In the genomic region with DNA sequence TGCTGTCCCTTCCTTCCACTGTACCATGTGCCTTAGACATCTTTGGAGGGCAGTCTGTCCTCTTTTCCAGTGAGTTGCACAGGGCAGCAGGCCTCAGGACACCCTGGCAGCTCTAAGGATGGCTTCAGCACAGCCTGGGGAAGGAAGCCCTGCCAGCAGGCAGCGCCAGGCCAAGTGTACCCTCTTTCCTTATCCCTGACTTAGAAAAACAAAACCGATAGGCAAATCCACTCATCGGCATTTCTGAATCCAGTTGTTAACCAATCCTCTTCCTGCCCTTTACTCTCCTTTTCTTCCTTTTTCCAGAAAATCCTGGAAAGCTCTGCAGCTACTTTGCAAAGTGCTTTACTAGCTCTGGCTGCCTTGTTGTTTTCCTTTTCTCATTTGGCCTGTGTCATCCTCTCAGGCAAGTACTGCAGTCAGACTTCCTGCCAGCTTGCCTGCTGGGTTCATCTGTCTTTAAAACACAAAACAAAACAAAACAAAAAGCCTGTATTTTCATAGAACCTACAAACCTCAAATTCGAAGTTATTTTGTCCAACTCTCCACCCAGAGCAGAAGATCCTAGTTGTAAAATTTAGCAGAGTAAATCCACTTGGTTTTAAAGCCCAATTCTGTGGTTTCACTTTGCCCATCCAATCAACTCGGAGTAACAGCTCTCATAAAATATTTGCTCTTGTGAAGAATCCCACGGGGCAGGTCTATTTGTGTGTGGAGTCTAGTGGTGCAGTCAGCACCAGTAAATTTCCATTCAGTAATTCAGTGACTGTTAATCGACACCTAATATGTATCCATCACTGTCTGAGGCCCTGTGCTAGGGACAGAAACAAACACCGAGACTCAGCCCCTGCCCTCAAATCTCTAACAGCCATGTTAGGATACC, we compare ENCODE assay signal across 1 cellular context.
A peak's percentile ranks its signal among the peaks of the same experiment; 100 is the strongest.
TF ChIP-seq lines count a peak whose summit lies in the region.

No MANE protein-coding gene starts in this region.

TF ChIP-seq in HepG2, 621 proteins besides CTCF, POLR2A, EP300 and RAD21 (continued from another document and continues in another):
- TF ChIP-seq HMGA1 (CRISPR knock-in tag; conservative IDR thresholded peaks at IDR 0.05): no peak
- peak; percentile 55; the same call in 1 of the 2 replicates for TF ChIP-seq ARNT2 (CRISPR knock-in tag; IDR thresholded peaks at IDR 0.05; ENCODE audit: low read depth)
- TF ChIP-seq MAZ (IDR thresholded peaks at IDR 0.05; ENCODE audit: borderline replicate concordance, low read depth, low read length): no peak
- no peak; the same call in 1 of the 2 replicates for TF ChIP-seq MAZ (CRISPR knock-in tag; IDR thresholded peaks at IDR 0.05; ENCODE audit: low read depth)
- no peak for TF ChIP-seq POGK (CRISPR knock-in tag; conservative IDR thresholded peaks at IDR 0.05)
- no peak for TF ChIP-seq ZNF235 (CRISPR knock-in tag; IDR thresholded peaks at IDR 0.05; ENCODE audit: borderline replicate concordance)
- no peak for TF ChIP-seq ZBTB42 (CRISPR knock-in tag; IDR thresholded peaks at IDR 0.05)
- no peak for TF ChIP-seq ZNF562 (CRISPR knock-in tag; IDR thresholded peaks at IDR 0.05; ENCODE audit: borderline replicate concordance)
- TF ChIP-seq, protein P1, sequence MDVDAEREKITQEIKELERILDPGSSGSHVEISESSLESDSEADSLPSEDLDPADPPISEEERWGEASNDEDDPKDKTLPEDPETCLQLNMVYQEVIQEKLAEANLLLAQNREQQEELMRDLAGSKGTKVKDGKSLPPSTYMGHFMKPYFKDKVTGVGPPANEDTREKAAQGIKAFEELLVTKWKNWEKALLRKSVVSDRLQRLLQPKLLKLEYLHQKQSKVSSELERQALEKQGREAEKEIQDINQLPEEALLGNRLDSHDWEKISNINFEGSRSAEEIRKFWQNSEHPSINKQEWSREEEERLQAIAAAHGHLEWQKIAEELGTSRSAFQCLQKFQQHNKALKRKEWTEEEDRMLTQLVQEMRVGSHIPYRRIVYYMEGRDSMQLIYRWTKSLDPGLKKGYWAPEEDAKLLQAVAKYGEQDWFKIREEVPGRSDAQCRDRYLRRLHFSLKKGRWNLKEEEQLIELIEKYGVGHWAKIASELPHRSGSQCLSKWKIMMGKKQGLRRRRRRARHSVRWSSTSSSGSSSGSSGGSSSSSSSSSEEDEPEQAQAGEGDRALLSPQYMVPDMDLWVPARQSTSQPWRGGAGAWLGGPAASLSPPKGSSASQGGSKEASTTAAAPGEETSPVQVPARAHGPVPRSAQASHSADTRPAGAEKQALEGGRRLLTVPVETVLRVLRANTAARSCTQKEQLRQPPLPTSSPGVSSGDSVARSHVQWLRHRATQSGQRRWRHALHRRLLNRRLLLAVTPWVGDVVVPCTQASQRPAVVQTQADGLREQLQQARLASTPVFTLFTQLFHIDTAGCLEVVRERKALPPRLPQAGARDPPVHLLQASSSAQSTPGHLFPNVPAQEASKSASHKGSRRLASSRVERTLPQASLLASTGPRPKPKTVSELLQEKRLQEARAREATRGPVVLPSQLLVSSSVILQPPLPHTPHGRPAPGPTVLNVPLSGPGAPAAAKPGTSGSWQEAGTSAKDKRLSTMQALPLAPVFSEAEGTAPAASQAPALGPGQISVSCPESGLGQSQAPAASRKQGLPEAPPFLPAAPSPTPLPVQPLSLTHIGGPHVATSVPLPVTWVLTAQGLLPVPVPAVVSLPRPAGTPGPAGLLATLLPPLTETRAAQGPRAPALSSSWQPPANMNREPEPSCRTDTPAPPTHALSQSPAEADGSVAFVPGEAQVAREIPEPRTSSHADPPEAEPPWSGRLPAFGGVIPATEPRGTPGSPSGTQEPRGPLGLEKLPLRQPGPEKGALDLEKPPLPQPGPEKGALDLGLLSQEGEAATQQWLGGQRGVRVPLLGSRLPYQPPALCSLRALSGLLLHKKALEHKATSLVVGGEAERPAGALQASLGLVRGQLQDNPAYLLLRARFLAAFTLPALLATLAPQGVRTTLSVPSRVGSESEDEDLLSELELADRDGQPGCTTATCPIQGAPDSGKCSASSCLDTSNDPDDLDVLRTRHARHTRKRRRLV (CRISPR knock-in tag; IDR thresholded peaks at IDR 0.05): 0 out of 2 replicates have a peak, but pooled peaks have one; percentile 35
- TF ChIP-seq YEATS4 (CRISPR knock-in tag; IDR thresholded peaks at IDR 0.05; ENCODE audit: borderline replicate concordance): peak; percentile 62
- TF ChIP-seq ZNF276 (CRISPR knock-in tag; IDR thresholded peaks at IDR 0.05; ENCODE audit: low read depth): no peak
- no peak for TF ChIP-seq LBX2 (CRISPR knock-in tag; IDR thresholded peaks at IDR 0.05; ENCODE audit: borderline replicate concordance)
- TF ChIP-seq HOXA9 (CRISPR knock-in tag; IDR thresholded peaks at IDR 0.05; ENCODE audit: borderline replicate concordance): no peak
- no peak for TF ChIP-seq HIVEP1 (CRISPR knock-in tag; IDR thresholded peaks at IDR 0.05)
- TF ChIP-seq NONO (IDR thresholded peaks at IDR 0.05): no peak
- 0 out of 2 replicates have a peak, but pooled peaks have one; percentile 39 for TF ChIP-seq NONO (CRISPR knock-in tag; conservative IDR thresholded peaks at IDR 0.05)
- TF ChIP-seq NR2F2 (IDR thresholded peaks at IDR 0.05; ENCODE audit: borderline replicate concordance, low read depth): 0 out of 2 replicates have a peak, but pooled peaks have one; percentile 15
- no peak for TF ChIP-seq MXI1 (IDR thresholded peaks at IDR 0.05; ENCODE audit: borderline replicate concordance, low read depth, low read length)
- TF ChIP-seq REPIN1 (CRISPR knock-in tag; IDR thresholded peaks at IDR 0.05; ENCODE audit: borderline replicate concordance, low read depth): no peak; the same call in none of the 2 replicates
- TF ChIP-seq, protein P2, sequence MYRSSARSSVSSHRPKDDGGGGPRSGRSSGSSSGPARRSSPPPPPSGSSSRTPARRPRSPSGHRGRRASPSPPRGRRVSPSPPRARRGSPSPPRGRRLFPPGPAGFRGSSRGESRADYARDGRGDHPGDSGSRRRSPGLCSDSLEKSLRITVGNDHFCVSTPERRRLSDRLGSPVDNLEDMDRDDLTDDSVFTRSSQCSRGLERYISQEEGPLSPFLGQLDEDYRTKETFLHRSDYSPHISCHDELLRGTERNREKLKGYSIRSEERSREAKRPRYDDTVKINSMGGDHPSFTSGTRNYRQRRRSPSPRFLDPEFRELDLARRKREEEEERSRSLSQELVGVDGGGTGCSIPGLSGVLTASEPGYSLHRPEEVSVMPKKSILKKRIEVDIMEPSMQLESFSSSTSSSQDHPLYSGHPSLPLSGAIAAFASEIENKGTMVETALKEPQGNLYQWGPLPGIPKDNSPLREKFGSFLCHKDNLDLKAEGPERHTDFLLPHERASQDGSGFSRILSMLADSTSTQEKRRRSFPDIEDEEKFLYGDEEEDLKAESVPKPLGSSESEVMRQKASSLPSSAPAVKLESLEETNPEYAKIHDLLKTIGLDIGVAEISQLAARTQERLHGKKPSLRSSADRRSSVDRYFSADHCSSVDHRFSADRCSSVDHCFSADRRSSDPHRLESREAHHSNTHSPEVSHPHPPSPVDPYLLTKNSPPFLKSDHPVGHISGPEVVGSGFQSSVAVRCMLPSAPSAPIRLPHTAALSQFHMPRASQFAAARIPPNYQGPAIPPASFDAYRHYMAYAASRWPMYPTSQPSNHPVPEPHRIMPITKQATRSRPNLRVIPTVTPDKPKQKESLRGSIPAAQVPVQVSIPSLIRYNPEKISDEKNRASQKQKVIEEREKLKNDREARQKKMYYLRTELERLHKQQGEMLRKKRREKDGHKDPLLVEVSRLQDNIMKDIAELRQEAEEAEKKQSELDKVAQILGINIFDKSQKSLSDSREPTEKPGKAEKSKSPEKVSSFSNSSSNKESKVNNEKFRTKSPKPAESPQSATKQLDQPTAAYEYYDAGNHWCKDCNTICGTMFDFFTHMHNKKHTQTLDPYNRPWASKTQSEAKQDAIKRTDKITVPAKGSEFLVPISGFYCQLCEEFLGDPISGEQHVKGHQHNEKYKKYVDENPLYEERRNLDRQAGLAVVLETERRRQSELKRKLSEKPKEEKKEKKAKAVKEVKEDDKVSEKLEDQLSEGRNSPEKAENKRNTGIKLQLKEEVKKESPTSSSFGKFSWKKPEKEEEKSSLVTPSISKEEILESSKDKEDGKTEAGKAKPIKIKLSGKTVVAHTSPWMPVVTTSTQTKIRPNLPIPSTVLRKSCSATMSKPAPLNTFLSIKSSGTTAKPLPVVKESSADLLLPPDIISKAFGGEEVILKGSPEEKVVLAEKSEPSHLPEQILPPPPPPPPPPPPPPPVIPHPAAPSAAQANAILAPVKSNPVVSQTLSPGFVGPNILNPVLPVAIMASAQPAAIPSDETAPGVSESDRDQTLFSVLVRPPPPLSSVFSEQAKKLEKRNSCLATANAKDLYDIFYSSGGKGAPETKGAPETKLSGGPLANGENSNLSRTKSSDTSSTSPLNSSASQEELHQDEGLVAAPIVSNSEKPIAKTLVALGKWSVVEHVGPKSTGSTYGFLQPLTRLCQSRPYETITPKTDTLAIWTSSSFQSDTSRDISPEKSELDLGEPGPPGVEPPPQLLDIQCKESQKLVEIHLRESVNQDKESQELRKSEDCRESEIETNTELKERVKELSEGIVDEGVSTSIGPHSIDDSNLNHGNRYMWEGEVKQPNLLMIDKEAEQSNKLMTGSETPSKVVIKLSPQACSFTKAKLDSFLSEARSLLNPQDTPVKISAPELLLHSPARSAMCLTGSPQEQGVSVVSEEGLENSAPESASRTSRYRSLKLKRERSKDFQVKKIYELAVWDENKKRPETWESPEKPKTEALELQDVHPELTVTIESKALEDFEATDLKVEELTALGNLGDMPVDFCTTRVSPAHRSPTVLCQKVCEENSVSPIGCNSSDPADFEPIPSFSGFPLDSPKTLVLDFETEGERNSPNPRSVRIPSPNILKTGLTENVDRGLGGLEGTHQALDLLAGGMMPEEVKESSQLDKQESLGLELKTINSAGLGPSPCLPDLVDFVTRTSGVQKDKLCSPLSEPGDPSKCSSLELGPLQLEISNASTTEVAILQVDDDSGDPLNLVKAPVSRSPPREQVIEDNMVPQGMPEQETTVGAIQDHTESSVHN (CRISPR knock-in tag; IDR thresholded peaks at IDR 0.05): no peak
- TF ChIP-seq ZNF724P (CRISPR knock-in tag; IDR thresholded peaks at IDR 0.05; ENCODE audit: borderline replicate concordance): no peak
- TF ChIP-seq AGO2 (optimal IDR thresholded peaks at IDR 0.05; ENCODE audit: low read depth, low read length): peak; percentile 54
- TF ChIP-seq PHF5A (CRISPR knock-in tag; IDR thresholded peaks at IDR 0.05; ENCODE audit: low read depth, unreplicated experiment): peak; percentile 10
- no peak for TF ChIP-seq TAF15 (IDR thresholded peaks at IDR 0.05; ENCODE audit: low read depth, low read length, poor library complexity, severe bottlenecking)
- TF ChIP-seq ZFP62 (CRISPR knock-in tag; IDR thresholded peaks at IDR 0.05): no peak
- no peak for TF ChIP-seq ZNF383 (CRISPR knock-in tag; IDR thresholded peaks at IDR 0.05; ENCODE audit: borderline replicate concordance)
- TF ChIP-seq ZBTB7B (CRISPR knock-in tag; IDR thresholded peaks at IDR 0.05): peak; percentile 35; the same call in 1 of the 2 replicates
- no peak; the same call in 1 of the 2 replicates for TF ChIP-seq ISL2 (CRISPR knock-in tag; IDR thresholded peaks at IDR 0.05)
- 0 out of 2 replicates have a peak, but pooled peaks have one; percentile 8 for TF ChIP-seq RFX5 (IDR thresholded peaks at IDR 0.05; ENCODE audit: low read depth, low read length)
- peak; percentile 33 for TF ChIP-seq ZNF781 (CRISPR knock-in tag; IDR thresholded peaks at IDR 0.05; ENCODE audit: borderline replicate concordance, not compliant biosample characterization)
- no peak; the same call in 1 of the 2 replicates for TF ChIP-seq HMG20A (CRISPR knock-in tag; IDR thresholded peaks at IDR 0.05; ENCODE audit: borderline replicate concordance)
- TF ChIP-seq, protein P3, sequence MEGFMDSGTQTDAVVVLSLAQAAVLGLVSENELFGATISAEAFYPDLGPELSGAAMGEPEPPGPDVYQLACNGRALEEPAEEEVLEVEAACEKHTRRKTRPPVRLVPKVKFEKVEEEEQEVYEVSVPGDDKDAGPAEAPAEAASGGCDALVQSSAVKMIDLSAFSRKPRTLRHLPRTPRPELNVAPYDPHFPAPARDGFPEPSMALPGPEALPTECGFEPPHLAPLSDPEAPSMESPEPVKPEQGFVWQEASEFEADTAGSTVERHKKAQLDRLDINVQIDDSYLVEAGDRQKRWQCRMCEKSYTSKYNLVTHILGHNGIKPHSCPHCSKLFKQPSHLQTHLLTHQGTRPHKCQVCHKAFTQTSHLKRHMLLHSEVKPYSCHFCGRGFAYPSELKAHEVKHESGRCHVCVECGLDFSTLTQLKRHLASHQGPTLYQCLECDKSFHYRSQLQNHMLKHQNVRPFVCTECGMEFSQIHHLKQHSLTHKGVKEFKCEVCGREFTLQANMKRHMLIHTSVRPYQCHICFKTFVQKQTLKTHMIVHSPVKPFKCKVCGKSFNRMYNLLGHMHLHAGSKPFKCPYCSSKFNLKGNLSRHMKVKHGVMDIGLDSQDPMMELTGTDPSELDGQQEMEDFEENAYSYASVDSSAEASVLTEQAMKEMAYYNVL (CRISPR knock-in tag; IDR thresholded peaks at IDR 0.05; ENCODE audit: borderline replicate concordance): no peak
- TF ChIP-seq EEA1 (CRISPR knock-in tag; IDR thresholded peaks at IDR 0.05; ENCODE audit: borderline replicate concordance): no peak
- TF ChIP-seq ZNF501 (CRISPR knock-in tag; IDR thresholded peaks at IDR 0.05): peak; percentile 92
- no peak for TF ChIP-seq ZFP36 (IDR thresholded peaks at IDR 0.05; ENCODE audit: borderline replicate concordance, low read depth, low read length, partially characterized antibody)
- TF ChIP-seq GATA4 (IDR thresholded peaks at IDR 0.05; ENCODE audit: borderline replicate concordance, low read depth): peak; percentile 50; the same call in 1 of the 2 replicates
- TF ChIP-seq ZNF790 (CRISPR knock-in tag; IDR thresholded peaks at IDR 0.05; ENCODE audit: borderline replicate concordance): no peak
